Comparison of ENCODE assay signal across 32 cellular contexts in genomic region chr15:75425966-75426500, GRCh38. TPM values are rescaled to one million over a fixed set of nuclear protein-coding genes. Genes with fewer than 3 reads are reported as not detected.
DNase-seq lines count a peak whose midpoint lies in the region; ATAC-seq, FAIRE-seq and TF ChIP-seq lines count a peak whose summit lies in the region.
"Had no signal": no experiment of that assay in that cellular context is flagged by ENCODE, and none has a peak within 500 bp of the region (broad histone marks: within the 10 kb centered on the region; RNA-seq: fewer than 3 reads in every experiment).

No MANE protein-coding gene starts in this region.

- WGBS in A549 (ENCODE audit: missing lambda C conversion rate), result 85% methylated on average over 3 of the region's 3 CpGs

- H2AFZ ChIP-seq in MM.1S (ENCODE audit: low read length), result no peak overlapping the region

- peaks cover 17% of the 10 kb centered on the region for H3K36me3 ChIP-seq in MM.1S (replicated peaks; ENCODE audit: insufficient read depth, low read length)

- no peak for ATAC-seq in A549
- ATAC-seq in central memory CD8-positive, alpha-beta T cell (replicated peaks; ENCODE audit: extremely low read depth, poor library complexity, severe bottlenecking), result no peak
- ATAC-seq: left lung, Panc1, SK-N-SH treated with all-trans-retinoic acid at 6 μM for 48 hours, WTC11 had no signal

- H3K27ac Mint-ChIP-seq in T-helper 1 cell treated with Interleukin-12 subunit alpha and Interleukin-12 subunit beta and Interleukin-4 antibody, amounts not matched to agents 30 μg/mL and 1 μg/mL, for 36 hours, result peak overlapping the region; percentile 2
- H3K27ac Mint-ChIP-seq in central memory CD8-positive, alpha-beta T cell (ENCODE audit: low read depth), result peak overlapping the region; percentile 74
- H3K27ac Mint-ChIP-seq: WTC11 had no signal

- H3K9me3 Mint-ChIP-seq in T-helper 1 cell treated with Interleukin-12 subunit alpha and Interleukin-12 subunit beta and Interleukin-4 antibody, amounts not matched to agents 30 μg/mL and 1 μg/mL, for 36 hours, result no peaks in the 10 kb centered on the region
- H3K9me3 Mint-ChIP-seq in central memory CD8-positive, alpha-beta T cell, result no peaks in the 10 kb centered on the region
- H3K9me3 Mint-ChIP-seq: CD8-positive, alpha-beta memory T cell; H9; T-helper 2 cell treated with Interferon-gamma antibody and Interleukin-4, amounts not matched to agents 5 μg/mL and 100 μg/mL, for 36 hours; WTC11 had no signal

- H3K27me3 ChIP-seq in MM.1S (replicated peaks; ENCODE audit: insufficient read depth, low read length), result no peaks in the 10 kb centered on the region
- H3K27me3 ChIP-seq: left lung, right atrium auricular region, stomach, vagina had no signal

- H3K9me3 ChIP-seq in A549, result no peaks in the 10 kb centered on the region
- no peaks in the 10 kb centered on the region for H3K9me3 ChIP-seq in MM.1S (replicated peaks; ENCODE audit: insufficient read depth, low read length)
- H3K9me3 ChIP-seq: left lung, right atrium auricular region, stomach, vagina had no signal

- H3K4me3 ChIP-seq in A549 (no peak overlapping the region), MM.1S (ENCODE audit: low read length) (no peak overlapping the region)
- H3K4me3 ChIP-seq: left lung, right atrium auricular region, smooth muscle cell, stomach, vagina had no signal

- H3F3A ChIP-seq in MM.1S (ENCODE audit: insufficient read depth, low read length), result no peaks in the 10 kb centered on the region

- no peak for TF ChIP-seq CTCF in A549 (IDR thresholded peaks at IDR 0.05)
- no peak for TF ChIP-seq CTCF in MM.1S (IDR thresholded peaks at IDR 0.05; ENCODE audit: low read length)

- H3K36me3 Mint-ChIP-seq in T-helper 1 cell treated with Interleukin-12 subunit alpha and Interleukin-12 subunit beta and Interleukin-4 antibody, amounts not matched to agents 30 μg/mL and 1 μg/mL, for 36 hours (ENCODE audit: low read depth), result peaks cover 22% of the 10 kb centered on the region
- H3K36me3 Mint-ChIP-seq in central memory CD8-positive, alpha-beta T cell (ENCODE audit: insufficient read depth), result peaks cover 61% of the 10 kb centered on the region

- no peaks in the 10 kb centered on the region for H3K27me3 Mint-ChIP-seq in T-helper 1 cell treated with Interleukin-12 subunit alpha and Interleukin-12 subunit beta and Interleukin-4 antibody, amounts not matched to agents 30 μg/mL and 1 μg/mL, for 36 hours (ENCODE audit: low read depth)
- H3K27me3 Mint-ChIP-seq in central memory CD8-positive, alpha-beta T cell, result no peaks in the 10 kb centered on the region
- H3K27me3 Mint-ChIP-seq: CD8-positive, alpha-beta memory T cell had no signal

- H3K4me2 ChIP-seq in A549 (no peak overlapping the region), MM.1S (ENCODE audit: low read depth, low read length) (no peak overlapping the region)
- H3K4me2 ChIP-seq: smooth muscle cell had no signal

- H3K9ac ChIP-seq in MM.1S (ENCODE audit: low read length), result no peak overlapping the region

- H3K4me1 Mint-ChIP-seq in T-helper 1 cell treated with Interleukin-12 subunit alpha and Interleukin-12 subunit beta and Interleukin-4 antibody, amounts not matched to agents 30 μg/mL and 1 μg/mL, for 36 hours (ENCODE audit: low read depth), result peaks cover 11% of the 10 kb centered on the region
- peaks cover 24% of the 10 kb centered on the region for H3K4me1 Mint-ChIP-seq in central memory CD8-positive, alpha-beta T cell
- H3K4me1 Mint-ChIP-seq: H9, WTC11 had no signal

- no peak for TF ChIP-seq RAD21 in A549 (conservative IDR thresholded peaks at IDR 0.05 in 1 of 2, IDR thresholded peaks at IDR 0.05 in 1 of 2)

- H3K27ac ChIP-seq in A549, result no peak overlapping the region
- no peak overlapping the region for H3K27ac ChIP-seq in MM.1S (ENCODE audit: low read length)
- H3K27ac ChIP-seq: left lung, right atrium auricular region, stomach, vagina had no signal

- peak; percentile 23 for FAIRE-seq in A549 (lab: Jason Lieb, UNC)
- FAIRE-seq: A204.1, bronchial epithelial cell, GM12891 had no signal

- in situ Hi-C loops in KBM-7 (cut with MboI; ENCODE audit: low pct_unique_long_range_greater_than_20kb, low sequenced_read_pairs), result no loop called here

- H3K4me1 ChIP-seq in A549 (peaks cover 4% of the 10 kb centered on the region; the same call in 2 of the 3 replicates), MM.1S (ENCODE audit: low read length) (no peaks in the 10 kb centered on the region)
- H3K4me1 ChIP-seq: left lung, vagina had no signal

- TF ChIP-seq POLR2A in A549 (IDR thresholded peaks at IDR 0.05; ENCODE audit: low read length), result no peak

- no peaks in the 10 kb centered on the region for H3K9me2 ChIP-seq in MM.1S (replicated peaks; ENCODE audit: insufficient read depth, low read length)

- CTCF ChIA-PET in A549 (lab: Yijun Ruan, JAX), result interaction anchor here (0.6 kb wide), 2 partner anchors 88 to 109 kb away, joined by 5 to 6 read pairs; no protein-coding TSS in a partner anchor

- no peaks in the 10 kb centered on the region for H4K20me1 ChIP-seq in MM.1S (ENCODE audit: insufficient read depth, low read length)

- DNase-seq in T-helper 1 cell (no peak), A549 (ENCODE audit: low read depth in 1 of 2, low spot score in 1 of 2) (no peak), KBM-7 (peak; percentile 65), GOT3 (lab: John Stamatoyannopoulos, UW) (no peak), foreskin melanocyte (no peak), MM.1S (no peak)
- no peak for DNase-seq in central memory CD8-positive, alpha-beta T cell (ENCODE audit: low spot score in 2 of 2)
- DNase-seq: activated naive CD4-positive, alpha-beta T cell treated with anti-CD3 and anti-CD28 coated beads, Interleukin-2, amount 50 U/mL, for 16 hours; CD8-positive, alpha-beta memory T cell; H9; islet precursor cell; KG1; left lung; mesenchymal stem cell; NCI-H1417; NCI-H2029; NCI-H526 treated with DMSO at 0.1 percent for 48 hours; posterior cingulate gyrus; Right ventricle myocardium superior; stimulated activated CD4-positive, alpha-beta T cell treated with anti-CD3 and anti-CD28 coated beads, Interleukin-2, amount 100 ng/mL, for 24 hours; stomach had no signal

- POLR2A ChIA-PET in A549 (lab: Yijun Ruan, JAX), result no interaction called here

- peaks cover 76% of the 10 kb centered on the region for H3K79me2 ChIP-seq in MM.1S (ENCODE audit: low read length)

- H3K4me3 Mint-ChIP-seq in T-helper 1 cell treated with Interleukin-12 subunit alpha and Interleukin-12 subunit beta and Interleukin-4 antibody, amounts not matched to agents 30 μg/mL and 1 μg/mL, for 36 hours, result no peak overlapping the region
- H3K4me3 Mint-ChIP-seq in central memory CD8-positive, alpha-beta T cell, result no peak overlapping the region
- H3K4me3 Mint-ChIP-seq: CD8-positive, alpha-beta memory T cell; H9; T-helper 2 cell treated with Interferon-gamma antibody and Interleukin-4, amounts not matched to agents 5 μg/mL and 100 μg/mL, for 36 hours; WTC11 had no signal

- TF ChIP-seq EP300 in A549 (IDR thresholded peaks at IDR 0.05), result no peak

TF ChIP-seq in A549, 52 proteins besides CTCF, POLR2A, EP300 and RAD21:
- TF ChIP-seq HEYL (CRISPR knock-in tag; IDR thresholded peaks at IDR 0.05), result no peak
- no peak for TF ChIP-seq MAX (IDR thresholded peaks at IDR 0.05)

RNA-seq across cellular contexts. Expression of gene SIN3A, which starts 25.5 kb away (rescaled TPM):
- 46.8 and 48.7 TPM in 2 replicates for polyA plus RNA-seq in A549 (2011; rRNA removed)
- polyA plus RNA-seq in A549 (2012; cell fraction: cytosol; rRNA removed), result 30.7 and 42.3 TPM in 2 replicates
- 57.9 and 65.8 TPM in 2 replicates for polyA plus RNA-seq in A549 (2012; cell fraction: nucleus; rRNA removed)
- polyA plus RNA-seq in A549 (2017; fragmentation: RNase III; extraction: RNeasy Plus Mini Kit Qiagen cat#74134 plus additional on column Dnase treatment), result 33.9 to 38.6 TPM (median 35.9 TPM) in 3 replicates
- 104 TPM in 2 replicates for polyA minus RNA-seq in A549 (2011; rRNA and poly(A)+ RNA removed)

RNA-seq across cellular contexts. Expression of gene MAN2C1, which starts 57.6 kb away (rescaled TPM):
- 47.7 and 66.3 TPM in 2 replicates for polyA plus RNA-seq in A549 (2011; rRNA removed)
- polyA plus RNA-seq in A549 (2012; cell fraction: cytosol; rRNA removed), result 62.7 and 70.5 TPM in 2 replicates
- 983 and 1,042 TPM in 2 replicates for polyA plus RNA-seq in A549 (2012; cell fraction: nucleus; rRNA removed)
- polyA plus RNA-seq in A549 (2017; fragmentation: RNase III; extraction: RNeasy Plus Mini Kit Qiagen cat#74134 plus additional on column Dnase treatment), result 114 to 126 TPM (median 117 TPM) in 3 replicates
- 91.7 and 99.0 TPM in 2 replicates for polyA minus RNA-seq in A549 (2011; rRNA and poly(A)+ RNA removed)
